12 cellular contexts compared by ENCODE assay signal in the genomic region with DNA sequence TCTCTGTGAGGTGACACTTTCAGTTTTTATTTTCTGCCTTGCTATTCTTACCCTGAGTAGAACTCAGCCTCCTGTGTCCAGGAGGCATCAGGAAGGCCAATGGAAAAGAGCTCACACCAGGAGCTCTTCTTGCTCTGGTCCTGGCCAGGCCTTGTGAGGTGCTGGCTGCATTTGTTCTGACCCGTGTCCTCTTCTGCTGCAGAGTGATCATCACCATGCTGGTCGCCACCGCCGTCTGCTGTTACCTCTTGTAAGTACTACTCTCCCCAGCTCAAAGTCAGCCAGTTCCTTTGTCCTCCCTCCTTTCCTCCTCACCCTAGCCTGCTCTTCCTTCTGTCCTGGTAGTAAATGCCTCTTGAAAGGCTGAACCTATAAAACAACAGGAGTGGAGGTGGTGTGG. TPM values are rescaled to one million over a fixed set of nuclear protein-coding genes. Genes with fewer than 3 reads are reported as not detected.
A peak's percentile ranks its signal among the peaks of the same experiment; 100 is the strongest.
DNase-seq lines count a peak whose midpoint lies in the region; ATAC-seq and TF ChIP-seq lines count a peak whose summit lies in the region.
"Had no signal": no experiment of that assay in that cellular context is flagged by ENCODE, and none has a peak within 500 bp of the region (broad histone marks: within the 10 kb centered on the region; RNA-seq: fewer than 3 reads in every experiment).

No MANE protein-coding gene starts in this region.

- H3K27ac Mint-ChIP-seq in activated naive CD4-positive, alpha-beta T cell treated with anti-CD3 and anti-CD28 coated beads, Interleukin-2, amount 10 ng/mL, durations not matched to agents 7 days and 5 days, result peak overlapping the region; percentile 71
- peak overlapping the region in 1 of 2 donors; percentile 91 for H3K27ac Mint-ChIP-seq in activated naive CD4-positive, alpha-beta T cell treated with anti-CD3 and anti-CD28 coated beads, Interleukin-2, amount 50 U/mL, for 72 hours
- H3K27ac Mint-ChIP-seq in activated CD4-positive, alpha-beta memory T cell treated with anti-CD3 and anti-CD28 coated beads, Interleukin-2, amount 10 ng/mL, durations not matched to agents 7 days and 5 days, result no peak overlapping the region
- H3K27ac Mint-ChIP-seq in glutamatergic neuron (ENCODE audit: unreplicated experiment), result no peak overlapping the region
- H3K27ac Mint-ChIP-seq in stimulated activated naive B cell treated with anti-CD40 and anti-IgM and Interleukin-4, amounts not matched to agents 10 μg/mL and 1 μg/mL and 100 μg/mL, for 72 hours, result peak overlapping the region; percentile 45

- no peak overlapping the region for H3K4me3 ChIP-seq in heart right ventricle

- intact Hi-C loops in heart right ventricle (cut with DNase I), result no loop called here

- H3K27me3 Mint-ChIP-seq in activated naive CD4-positive, alpha-beta T cell treated with anti-CD3 and anti-CD28 coated beads, Interleukin-2, amount 10 ng/mL, durations not matched to agents 7 days and 5 days, result no peaks in the 10 kb centered on the region
- no peaks in the 10 kb centered on the region for H3K27me3 Mint-ChIP-seq in activated CD4-positive, alpha-beta memory T cell treated with anti-CD3 and anti-CD28 coated beads, Interleukin-2, amount 10 ng/mL, durations not matched to agents 7 days and 5 days
- no peaks in the 10 kb centered on the region for H3K27me3 Mint-ChIP-seq in glutamatergic neuron (ENCODE audit: unreplicated experiment)
- no peaks in the 10 kb centered on the region for H3K27me3 Mint-ChIP-seq in stimulated activated naive B cell treated with anti-CD40 and anti-IgM and Interleukin-4, amounts not matched to agents 10 μg/mL and 1 μg/mL and 100 μg/mL, for 72 hours

- POLR2A ChIA-PET in activated CD4-positive, alpha-beta memory T cell treated with anti-CD3 and anti-CD28 coated beads, Interleukin-2, amount 10 ng/mL, durations not matched to agents 7 days and 5 days (lab: Charles Lee), result interaction anchor here (1.2 to 1.8 kb wide), 3 partner anchors 10 to 37 kb away, joined by 4 to 5 read pairs (median 5); a partner anchor contains a TSS

- H3K4me1 Mint-ChIP-seq in activated naive CD4-positive, alpha-beta T cell treated with anti-CD3 and anti-CD28 coated beads, Interleukin-2, amount 10 ng/mL, durations not matched to agents 7 days and 5 days, result peaks cover 62% of the 10 kb centered on the region
- peaks cover 53% of the 10 kb centered on the region for H3K4me1 Mint-ChIP-seq in activated CD4-positive, alpha-beta memory T cell treated with anti-CD3 and anti-CD28 coated beads, Interleukin-2, amount 10 ng/mL, durations not matched to agents 7 days and 5 days
- H3K4me1 Mint-ChIP-seq in glutamatergic neuron (ENCODE audit: low read depth, unreplicated experiment), result peaks cover 17% of the 10 kb centered on the region
- H3K4me1 Mint-ChIP-seq in stimulated activated naive B cell treated with anti-CD40 and anti-IgM and Interleukin-4, amounts not matched to agents 10 μg/mL and 1 μg/mL and 100 μg/mL, for 72 hours, result peaks cover 25 to 43% of the 10 kb centered on the region in 2 donors

- no peak for TF ChIP-seq CTCF in glutamatergic neuron (IDR thresholded peaks at IDR 0.05; ENCODE audit: partially characterized antibody, unreplicated experiment)
- no peak for TF ChIP-seq CTCF in heart right ventricle (IDR thresholded peaks at IDR 0.05)

- H3K27ac ChIP-seq in heart right ventricle, result no peak overlapping the region

- peaks cover 6 to 38% (median 26%) of the 10 kb centered on the region in 9 donors for H3K4me1 ChIP-seq in heart right ventricle

- ATAC-seq in activated naive CD4-positive, alpha-beta T cell treated with anti-CD3 and anti-CD28 coated beads, Interleukin-2, amount 50 U/mL, for 72 hours, result no peak
- no peak for ATAC-seq in stimulated activated naive B cell treated with anti-CD40 and anti-IgM and Interleukin-4, amounts not matched to agents 10 μg/mL and 1 μg/mL and 100 μg/mL, for 72 hours (replicated peaks)
- no peak for ATAC-seq in heart right ventricle
- no peak for ATAC-seq in activated CD4-positive, CD25-positive, alpha-beta regulatory T cell treated with anti-CD3 and anti-CD28 coated beads, Interleukin-2, amount 50 U/mL, for 24 hours
- ATAC-seq: left colon had no signal

- CTCF ChIA-PET in activated naive CD4-positive, alpha-beta T cell treated with anti-CD3 and anti-CD28 coated beads, Interleukin-2, amount 10 ng/mL, durations not matched to agents 7 days and 5 days (lab: Charles Lee), result interaction anchor here (1.4 to 1.6 kb wide), 2 partner anchors 8 to 14 kb away, joined by 4 to 9 read pairs; no protein-coding TSS in a partner anchor
- CTCF ChIA-PET in activated CD4-positive, alpha-beta memory T cell treated with anti-CD3 and anti-CD28 coated beads, Interleukin-2, amount 10 ng/mL, durations not matched to agents 7 days and 5 days (lab: Charles Lee), result interaction anchor here (1.3 to 1.5 kb wide), 2 partner anchors 8 to 10 kb away, joined by 5 to 6 read pairs; no protein-coding TSS in a partner anchor

- no peak for DNase-seq in activated naive CD4-positive, alpha-beta T cell treated with anti-CD3 and anti-CD28 coated beads, Interleukin-2, amount 10 ng/mL, durations not matched to agents 7 days and 5 days
- DNase-seq in activated naive CD4-positive, alpha-beta T cell treated with anti-CD3 and anti-CD28 coated beads, Interleukin-2, amount 50 U/mL, for 72 hours (ENCODE audit: low spot score in 2 of 2), result no peak
- no peak for DNase-seq in activated CD4-positive, alpha-beta memory T cell treated with anti-CD3 and anti-CD28 coated beads, Interleukin-2, amount 10 ng/mL, durations not matched to agents 7 days and 5 days
- DNase-seq in glutamatergic neuron (no peak), heart right ventricle (no peak)
- DNase-seq in stimulated activated naive B cell treated with anti-CD40 and anti-IgM and Interleukin-4, amounts not matched to agents 10 μg/mL and 1 μg/mL and 100 μg/mL, for 72 hours, result no peak
- no peak for DNase-seq in stimulated activated CD4-positive, alpha-beta T cell treated with anti-CD3 and anti-CD28 coated beads, Interleukin-12 subunit alpha, Interleukin-12 subunit beta, amount 100 ng/mL, for 4 hours
- DNase-seq: GOT3; stimulated activated CD4-positive, alpha-beta T cell treated with anti-CD3 and anti-CD28 coated beads, Interleukin-1b, Interleukin-23, amount 100 ng/mL, for 48 hours; T-helper 9 cell had no signal

- H3K9me3 Mint-ChIP-seq in activated naive CD4-positive, alpha-beta T cell treated with anti-CD3 and anti-CD28 coated beads, Interleukin-2, amount 10 ng/mL, durations not matched to agents 7 days and 5 days, result no peaks in the 10 kb centered on the region
- H3K9me3 Mint-ChIP-seq in activated naive CD4-positive, alpha-beta T cell treated with anti-CD3 and anti-CD28 coated beads, Interleukin-2, amount 50 U/mL, for 72 hours, result no peaks in the 10 kb centered on the region
- H3K9me3 Mint-ChIP-seq in activated CD4-positive, alpha-beta memory T cell treated with anti-CD3 and anti-CD28 coated beads, Interleukin-2, amount 10 ng/mL, durations not matched to agents 7 days and 5 days, result no peaks in the 10 kb centered on the region
- H3K9me3 Mint-ChIP-seq in glutamatergic neuron (ENCODE audit: unreplicated experiment), result peaks cover 7% of the 10 kb centered on the region
- H3K9me3 Mint-ChIP-seq in stimulated activated naive B cell treated with anti-CD40 and anti-IgM and Interleukin-4, amounts not matched to agents 10 μg/mL and 1 μg/mL and 100 μg/mL, for 72 hours, result no peaks in the 10 kb centered on the region

- no peaks in the 10 kb centered on the region for H3K9me3 ChIP-seq in heart right ventricle

- H3K36me3 ChIP-seq in heart right ventricle, result peaks cover 0 to 26% (median 0%) of the 10 kb centered on the region in 9 donors

- no peaks in the 10 kb centered on the region for H3K27me3 ChIP-seq in heart right ventricle

- H3K4me3 Mint-ChIP-seq in activated naive CD4-positive, alpha-beta T cell treated with anti-CD3 and anti-CD28 coated beads, Interleukin-2, amount 10 ng/mL, durations not matched to agents 7 days and 5 days, result peak overlapping the region; percentile 78
- peak overlapping the region; percentile 83 for H3K4me3 Mint-ChIP-seq in activated CD4-positive, alpha-beta memory T cell treated with anti-CD3 and anti-CD28 coated beads, Interleukin-2, amount 10 ng/mL, durations not matched to agents 7 days and 5 days
- peak overlapping the region; percentile 82 for H3K4me3 Mint-ChIP-seq in glutamatergic neuron (ENCODE audit: unreplicated experiment)
- H3K4me3 Mint-ChIP-seq in stimulated activated naive B cell treated with anti-CD40 and anti-IgM and Interleukin-4, amounts not matched to agents 10 μg/mL and 1 μg/mL and 100 μg/mL, for 72 hours, result peak overlapping the region in 1 of 2 donors; percentile 11

- WGBS in heart right ventricle, 2 donors, result 96% methylated on average over 4 of the region's 4 CpGs

- peaks cover 29% of the 10 kb centered on the region for H3K36me3 Mint-ChIP-seq in activated naive CD4-positive, alpha-beta T cell treated with anti-CD3 and anti-CD28 coated beads, Interleukin-2, amount 10 ng/mL, durations not matched to agents 7 days and 5 days
- peaks cover 6 to 20% of the 10 kb centered on the region in 2 donors for H3K36me3 Mint-ChIP-seq in activated naive CD4-positive, alpha-beta T cell treated with anti-CD3 and anti-CD28 coated beads, Interleukin-2, amount 50 U/mL, for 72 hours
- peaks cover 11% of the 10 kb centered on the region for H3K36me3 Mint-ChIP-seq in activated CD4-positive, alpha-beta memory T cell treated with anti-CD3 and anti-CD28 coated beads, Interleukin-2, amount 10 ng/mL, durations not matched to agents 7 days and 5 days (ENCODE audit: low read depth)
- H3K36me3 Mint-ChIP-seq in glutamatergic neuron (ENCODE audit: unreplicated experiment), result no peaks in the 10 kb centered on the region
- H3K36me3 Mint-ChIP-seq in stimulated activated naive B cell treated with anti-CD40 and anti-IgM and Interleukin-4, amounts not matched to agents 10 μg/mL and 1 μg/mL and 100 μg/mL, for 72 hours, result peaks cover 7 to 30% of the 10 kb centered on the region in 2 donors

RNA-seq across cellular contexts. Expression of a gene that starts 1.6 kb away (rescaled TPM):
- 10 to 100 TPM; 35.4 to 43.5 TPM for total RNA-seq in activated naive CD4-positive, alpha-beta T cell treated with anti-CD3 and anti-CD28 coated beads, Interleukin-2, amount 50 U/mL, for 72 hours
- total RNA-seq in activated CD4-positive, alpha-beta memory T cell treated with anti-CD3 and anti-CD28 coated beads, Interleukin-2, amount 10 ng/mL, durations not matched to agents 7 days and 5 days, result 10 to 100 TPM; 48.8 to 52.3 TPM
- 67.6 TPM for total RNA-seq in glutamatergic neuron (ENCODE audit: unreplicated experiment)
- total RNA-seq in heart right ventricle, result 100 to 1,000 TPM in 5 of 10 donors, 10 to 100 TPM in 5; 69.2 to 119 (median 96.7) TPM
- polyA plus RNA-seq in heart right ventricle, result 10 to 100 TPM; 27.5 to 46.5 TPM

RNA-seq across cellular contexts. Expression of a gene that starts 37.2 kb away (rescaled TPM):
- total RNA-seq in activated naive CD4-positive, alpha-beta T cell treated with anti-CD3 and anti-CD28 coated beads, Interleukin-2, amount 50 U/mL, for 72 hours, result 10 to 100 TPM; 18.9 to 23.0 TPM
- 10 to 100 TPM; 31.4 to 32.5 TPM for total RNA-seq in activated CD4-positive, alpha-beta memory T cell treated with anti-CD3 and anti-CD28 coated beads, Interleukin-2, amount 10 ng/mL, durations not matched to agents 7 days and 5 days
- 12.9 TPM for total RNA-seq in glutamatergic neuron (ENCODE audit: unreplicated experiment)
- 10 to 100 TPM in 6 of 10 donors, 1 to 10 TPM in 4; 7.4 to 13.3 (median 10.5) TPM for total RNA-seq in heart right ventricle
- 1 to 10 TPM; 3.9 to 9.6 TPM for polyA plus RNA-seq in heart right ventricle

Comparison
In these comparisons a context has a peak if more than half of its experiments do, and no peak if none do; other contexts are left out.
1. H3K27ac Mint-ChIP-seq: peak in activated naive CD4-positive, alpha-beta T cell treated with anti-CD3 and anti-CD28 coated beads, Interleukin-2, amount 10 ng/mL, durations not matched to agents 7 days and 5 days (single experiment) and stimulated activated naive B cell treated with anti-CD40 and anti-IgM and Interleukin-4, amounts not matched to agents 10 μg/mL and 1 μg/mL and 100 μg/mL, for 72 hours (single experiment); none in activated CD4-positive, alpha-beta memory T cell treated with anti-CD3 and anti-CD28 coated beads, Interleukin-2, amount 10 ng/mL, durations not matched to agents 7 days and 5 days (single experiment) and glutamatergic neuron (single experiment).